In the genomic region with DNA sequence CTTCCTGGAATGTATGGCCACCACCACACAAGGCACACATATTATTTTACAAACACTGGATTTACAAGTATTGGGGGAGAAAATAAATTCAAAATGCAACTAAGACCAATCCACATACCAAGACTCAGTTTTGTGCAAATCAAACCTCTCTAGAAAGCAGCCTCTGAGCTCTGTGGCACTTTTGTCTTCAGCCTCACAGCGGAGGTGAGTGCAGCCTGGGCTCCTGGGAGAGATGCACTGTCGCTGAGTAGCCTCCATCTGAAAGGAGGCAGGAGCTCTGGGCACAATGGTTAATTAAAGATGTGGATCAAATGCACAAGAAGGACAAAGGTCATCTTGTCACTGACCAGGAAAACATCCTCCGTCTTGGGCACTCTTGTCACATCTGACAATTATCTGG, we compare ENCODE assay signal across 8 cellular contexts.
"Had no signal": no experiment of that assay in that cellular context is flagged by ENCODE, and none has a peak within 500 bp of the region (broad histone marks: within the 10 kb centered on the region; RNA-seq: fewer than 3 reads in every experiment).

No MANE protein-coding gene starts in this region.

- H2AFZ ChIP-seq: GM23338 had no signal

- DNase-seq: H9, HCEC 1CT, IMR-90, KBM-7 had no signal

- H3K4me3 Mint-ChIP-seq: GM23338, H9 had no signal

- H3K4me2 ChIP-seq: GM23338 had no signal

- H3K27ac Mint-ChIP-seq: GM23338 had no signal

- H3K4me3 ChIP-seq: GM23338 had no signal

- FAIRE-seq: H1, H54, HTR-8/SVneo had no signal

- ATAC-seq: GM23338 had no signal
